26 cellular contexts compared by ENCODE assay signal in genomic region chr12:53968214-53969127, GRCh38. TPM values are rescaled to one million over a fixed set of nuclear protein-coding genes. Genes with fewer than 3 reads are reported as not detected.
DNase-seq lines count a peak whose midpoint lies in the region; ATAC-seq and TF ChIP-seq lines count a peak whose summit lies in the region.
"Had no signal": no experiment of that assay in that cellular context is flagged by ENCODE, and none has a peak within 500 bp of the region (broad histone marks: within the 10 kb centered on the region; RNA-seq: fewer than 3 reads in every experiment).

No MANE protein-coding gene starts in this region.

- WGBS in hepatocyte (ENCODE audit: low lambda C conversion rate, missing lambda C conversion rate), result 27% methylated on average over 24 of the region's 24 CpGs
- WGBS in heart right ventricle, 2 donors, result 15 to 17% methylated on average over 24 of the region's 24 CpGs

- peak overlapping the region; percentile 69 for H3K4me2 ChIP-seq in hepatocyte
- no peak overlapping the region for H3K4me2 ChIP-seq in OCI-LY7 (ENCODE audit: low read length)

- H4K20me1 ChIP-seq in hepatocyte (ENCODE audit: insufficient read depth, poor library complexity, severe bottlenecking), result no peaks in the 10 kb centered on the region
- H4K20me1 ChIP-seq in OCI-LY7 (ENCODE audit: insufficient read depth, low read length), result no peaks in the 10 kb centered on the region

- H2AFZ ChIP-seq in hepatocyte (no peak overlapping the region), OCI-LY7 (ENCODE audit: low read length) (no peak overlapping the region)

- CTCF ChIA-PET in BJ (lab: Yijun Ruan, JAX), result interaction anchor here (0.8 to 0.9 kb wide), 4 partner anchors 39 to 240 kb away, joined by 3 to 4 read pairs (median 3); no protein-coding TSS in a partner anchor
- CTCF ChIA-PET in OCI-LY7 (lab: Charles Lee; ENCODE audit: unreplicated experiment), result no interaction called here

- H3K27me3 ChIP-seq in BJ (ENCODE audit: control insufficient read depth, insufficient read depth, low read length) (no peaks in the 10 kb centered on the region; the same call in none of the 2 replicates), hepatocyte (peaks cover 100% of the 10 kb centered on the region), heart right ventricle (peaks cover 64 to 100% (median 100%) of the 10 kb centered on the region in 7 donors)

- peaks cover 2% of the 10 kb centered on the region for H3K36me3 Mint-ChIP-seq in IgD-negative memory B cell

- H3K27ac Mint-ChIP-seq in IgD-negative memory B cell, result peak overlapping the region in 2 of 3 donors; percentile 48 to 87
- H3K27ac Mint-ChIP-seq: activated naive CD8-positive, alpha-beta T cell treated with anti-CD3 and anti-CD28 coated beads for 36 hours; CD4-positive, alpha-beta T cell had no signal

- POLR2A ChIA-PET in BJ (lab: Charles Lee) (no interaction called here), OCI-LY7 (lab: Charles Lee) (interaction anchor here (0.8 kb wide), 1 partner anchor 26 kb away, joined by 3 read pairs; no protein-coding TSS in a partner anchor)

- H3K27ac ChIP-seq in hepatocyte (peak overlapping the region; percentile 63), OCI-LY7 (ENCODE audit: low read depth, low read length, poor library complexity, severe bottlenecking) (no peak overlapping the region), heart right ventricle (no peak overlapping the region)
- H3K27ac ChIP-seq: epithelial cell of prostate, ovary, right atrium auricular region had no signal

- peaks cover 93% of the 10 kb centered on the region for H3K27me3 Mint-ChIP-seq in IgD-negative memory B cell

- H3K79me2 ChIP-seq in hepatocyte (no peaks in the 10 kb centered on the region), OCI-LY7 (ENCODE audit: insufficient read depth, low read depth, low read length) (no peaks in the 10 kb centered on the region)

- intact Hi-C loops in posterior vena cava (cut with DNase I) (no loop called here), OCI-LY7 (cut with micrococcal nuclease; ENCODE audit: unreplicated experiment) (no loop called here), heart right ventricle (cut with DNase I) (no loop called here)

- TF ChIP-seq CTCF in BJ (IDR thresholded peaks at IDR 0.05; ENCODE audit: insufficient read depth, low read depth, low read length) (no peak), hepatocyte (IDR thresholded peaks at IDR 0.05; ENCODE audit: poor library complexity) (no peak), OCI-LY7 (conservative IDR thresholded peaks at IDR 0.05; ENCODE audit: low read length) (no peak), heart right ventricle (IDR thresholded peaks at IDR 0.05) (no peak)

- no peak for DNase-seq in BJ (ENCODE audit: low read depth)
- no peak for DNase-seq in hepatocyte (ENCODE audit: low spot score)
- peak; percentile 73 for DNase-seq in posterior vena cava (ENCODE audit: low spot score)
- no peak for DNase-seq in KBM-7
- no peak for DNase-seq in OCI-LY7 (ENCODE audit: low spot score)
- DNase-seq in heart right ventricle, result no peak
- DNase-seq: activated CD4-positive, alpha-beta T cell treated with anti-CD3 and anti-CD28 coated beads, Interleukin-2, amount 10 ng/mL, durations not matched to agents 7 days and 5 days; activated naive CD8-positive, alpha-beta T cell treated with anti-CD3 and anti-CD28 coated beads for 36 hours; CD4-positive, alpha-beta T cell; kidney glomerular epithelial cell; naive thymus-derived CD8-positive, alpha-beta T cell; NCI-H1092 treated with DMSO at 0.1 percent for 48 hours; NCI-H2029; NCI-H226; ovary; SHP77 treated with DMSO at 0.1 percent for 48 hours; T-helper 1 cell; uterus had no signal

- in situ Hi-C loops in KBM-7 (cut with MboI; ENCODE audit: low pct_unique_long_range_greater_than_20kb, low sequenced_read_pairs), result no loop called here

- peaks cover 11 to 27% (median 12%) of the 10 kb centered on the region in 3 donors for H3K4me1 Mint-ChIP-seq in IgD-negative memory B cell

- peak overlapping the region in 2 of 4 donors; percentile 52 to 68 for H3K4me3 Mint-ChIP-seq in IgD-negative memory B cell
- H3K4me3 Mint-ChIP-seq: activated CD4-positive, alpha-beta T cell treated with anti-CD3 and anti-CD28 coated beads, Interleukin-2, amount 10 ng/mL, durations not matched to agents 7 days and 5 days; activated naive CD8-positive, alpha-beta T cell treated with anti-CD3 and anti-CD28 coated beads for 36 hours; CD4-positive, alpha-beta T cell; central memory CD8-positive, alpha-beta T cell had no signal

- H3K4me3 ChIP-seq in BJ (ENCODE audit: low read depth, low read length), result peak overlapping the region; percentile 78
- H3K4me3 ChIP-seq in hepatocyte, result no peak overlapping the region
- no peak overlapping the region for H3K4me3 ChIP-seq in OCI-LY7 (ENCODE audit: low read depth, low read length, poor library complexity, severe bottlenecking)
- H3K4me3 ChIP-seq in heart right ventricle, result no peak overlapping the region
- H3K4me3 ChIP-seq: HAP-1, ovary, right atrium auricular region, uterus had no signal

- peaks cover 2 to 9% (median 5%) of the 10 kb centered on the region in 3 donors for H3K9me3 Mint-ChIP-seq in IgD-negative memory B cell
- H3K9me3 Mint-ChIP-seq: activated CD4-positive, alpha-beta T cell treated with anti-CD3 and anti-CD28 coated beads, Interleukin-2, amount 10 ng/mL, durations not matched to agents 7 days and 5 days; CD4-positive, alpha-beta T cell; central memory CD8-positive, alpha-beta T cell had no signal

- no TSS peak for BruUV-seq in OCI-LY7 (replicated peaks; lab: Mats Ljungman, UMichigan)

- H3K9me3 ChIP-seq in hepatocyte (ENCODE audit: low read depth), result no peaks in the 10 kb centered on the region
- no peaks in the 10 kb centered on the region for H3K9me3 ChIP-seq in OCI-LY7 (ENCODE audit: low read length)
- no peaks in the 10 kb centered on the region for H3K9me3 ChIP-seq in heart right ventricle
- H3K9me3 ChIP-seq: HAP-1, ovary, right atrium auricular region, uterus had no signal

- H3K4me1 ChIP-seq in hepatocyte (ENCODE audit: insufficient read depth) (no peaks in the 10 kb centered on the region), OCI-LY7 (ENCODE audit: insufficient read depth, low read length, poor library complexity, severe bottlenecking) (peaks cover 14% of the 10 kb centered on the region), heart right ventricle (peaks cover 0 to 22% (median 2%) of the 10 kb centered on the region in 9 donors)

- ATAC-seq in HG03159 (IDR thresholded peaks at IDR 0.05; ENCODE audit: unreplicated experiment), result no peak
- no peak for ATAC-seq in heart right ventricle
- ATAC-seq: naive thymus-derived CD8-positive, alpha-beta T cell had no signal

- no peaks in the 10 kb centered on the region for H3K36me3 ChIP-seq in BJ (ENCODE audit: control insufficient read depth, insufficient read depth, low read length)
- no peaks in the 10 kb centered on the region for H3K36me3 ChIP-seq in hepatocyte (replicated peaks; ENCODE audit: insufficient read depth, low read depth)
- no peaks in the 10 kb centered on the region for H3K36me3 ChIP-seq in OCI-LY7 (ENCODE audit: insufficient read depth, low read length)
- no peaks in the 10 kb centered on the region for H3K36me3 ChIP-seq in heart right ventricle
- H3K36me3 ChIP-seq: HAP-1, ovary, right atrium auricular region, uterus had no signal

- no peaks in the 10 kb centered on the region for H3K9me2 ChIP-seq in hepatocyte (replicated peaks; ENCODE audit: insufficient read depth)
- H3K9me2 ChIP-seq in OCI-LY7 (ENCODE audit: insufficient read depth, low read length), result no peaks in the 10 kb centered on the region

RNA-seq across cellular contexts. Expression of gene HOXC11, which starts 4.5 kb away (rescaled TPM):
- polyA plus RNA-seq in BJ (2011; rRNA removed), result 3.2 and 4.9 TPM in 2 replicates
- 2.7 and 2.9 TPM in 2 replicates for polyA minus RNA-seq in BJ (2011; rRNA and poly(A)+ RNA removed)
- polyA plus RNA-seq in IgD-negative memory B cell, result not detected
- 0.63 and 1.5 TPM in 2 replicates for total RNA-seq in hepatocyte
- 1.3 and 1.4 TPM in 2 replicates for polyA plus RNA-seq in hepatocyte
- 1 to 10 TPM; 1.3 to 4.2 TPM for total RNA-seq in posterior vena cava
- 1.4 and 2.3 TPM in 2 replicates for total RNA-seq in OCI-LY7 (2014; rRNA removed; shearing (Covaris generic))
- total RNA-seq in OCI-LY7 (2022), result 2.7 and 3.8 TPM in 2 replicates
- total RNA-seq in heart right ventricle, result not detected
- not detected for polyA plus RNA-seq in heart right ventricle
- total RNA-seq: activated CD4-positive, alpha-beta T cell treated with anti-CD3 and anti-CD28 coated beads, Interleukin-2, amount 10 ng/mL, durations not matched to agents 7 days and 5 days; activated naive CD8-positive, alpha-beta T cell treated with anti-CD3 and anti-CD28 coated beads for 36 hours; astrocyte; CD4-positive, alpha-beta T cell; naive thymus-derived CD8-positive, alpha-beta T cell; right atrium auricular region had no signal
- polyA plus RNA-seq: naive thymus-derived CD8-positive, alpha-beta T cell had no signal

RNA-seq across cellular contexts. Expression of gene HOTAIR, which starts 6.3 kb away (rescaled TPM):
- polyA plus RNA-seq in BJ (2011; rRNA removed) (11.4 and 18.9 TPM in 2 replicates), IgD-negative memory B cell (not detected), hepatocyte (0.82 TPM in 1 of 2 replicates, not detected in the other), heart right ventricle (not detected)
- 1.2 and 1.5 TPM in 2 replicates for polyA minus RNA-seq in BJ (2011; rRNA and poly(A)+ RNA removed)
- total RNA-seq in hepatocyte (0.32 and 0.90 TPM in 2 replicates), posterior vena cava (1 to 10 TPM; 2.0 to 4.8 TPM), OCI-LY7 (2022) (3.6 and 5.3 TPM in 2 replicates), heart right ventricle (not detected)
- 0.88 and 1.6 TPM in 2 replicates for total RNA-seq in OCI-LY7 (2014; rRNA removed; shearing (Covaris generic))
- total RNA-seq: activated CD4-positive, alpha-beta T cell treated with anti-CD3 and anti-CD28 coated beads, Interleukin-2, amount 10 ng/mL, durations not matched to agents 7 days and 5 days; activated naive CD8-positive, alpha-beta T cell treated with anti-CD3 and anti-CD28 coated beads for 36 hours; astrocyte; CD4-positive, alpha-beta T cell; naive thymus-derived CD8-positive, alpha-beta T cell; right atrium auricular region had no signal
- polyA plus RNA-seq: naive thymus-derived CD8-positive, alpha-beta T cell had no signal

RNA-seq across cellular contexts. Expression of gene HOXC12, which starts 13.8 kb away (rescaled TPM):
- polyA plus RNA-seq in BJ (2011; rRNA removed) (0.05 and 0.06 TPM in 2 replicates), IgD-negative memory B cell (not detected), hepatocyte (not detected in 2 replicates), heart right ventricle (not detected)
- 0.09 and 0.10 TPM in 2 replicates for polyA minus RNA-seq in BJ (2011; rRNA and poly(A)+ RNA removed)
- total RNA-seq in hepatocyte (not detected in 2 replicates), posterior vena cava (1 to 10 TPM in 1 of 2 donors, not detected in 1; 1.1 TPM), OCI-LY7 (2022) (not detected in 2 replicates), heart right ventricle (not detected)
- not detected in 2 replicates for total RNA-seq in OCI-LY7 (2014; rRNA removed; shearing (Covaris generic))
- total RNA-seq: activated CD4-positive, alpha-beta T cell treated with anti-CD3 and anti-CD28 coated beads, Interleukin-2, amount 10 ng/mL, durations not matched to agents 7 days and 5 days; activated naive CD8-positive, alpha-beta T cell treated with anti-CD3 and anti-CD28 coated beads for 36 hours; astrocyte; CD4-positive, alpha-beta T cell; G401; naive thymus-derived CD8-positive, alpha-beta T cell; ovary; right atrium auricular region; uterus had no signal
- polyA plus RNA-seq: naive thymus-derived CD8-positive, alpha-beta T cell; ovary had no signal

RNA-seq across cellular contexts. Expression of gene HOXC10, which starts 16.5 kb away (rescaled TPM):
- polyA plus RNA-seq in BJ (2011; rRNA removed) (13.9 and 14.9 TPM in 2 replicates), IgD-negative memory B cell (not detected), hepatocyte (1.6 and 1.7 TPM in 2 replicates), heart right ventricle (not detected)
- 5.2 and 10.6 TPM in 2 replicates for polyA minus RNA-seq in BJ (2011; rRNA and poly(A)+ RNA removed)
- total RNA-seq in hepatocyte (0.23 and 0.60 TPM in 2 replicates), posterior vena cava (10 to 100 TPM; 27.9 to 35.5 TPM), OCI-LY7 (2022) (0.25 TPM in 1 of 2 replicates, not detected in the other), heart right ventricle (not detected)
- 0.28 TPM in 1 of 2 replicates, not detected in the other for total RNA-seq in OCI-LY7 (2014; rRNA removed; shearing (Covaris generic))
- total RNA-seq: activated CD4-positive, alpha-beta T cell treated with anti-CD3 and anti-CD28 coated beads, Interleukin-2, amount 10 ng/mL, durations not matched to agents 7 days and 5 days; activated naive CD8-positive, alpha-beta T cell treated with anti-CD3 and anti-CD28 coated beads for 36 hours; astrocyte; CD4-positive, alpha-beta T cell; naive thymus-derived CD8-positive, alpha-beta T cell; right atrium auricular region had no signal
- polyA plus RNA-seq: naive thymus-derived CD8-positive, alpha-beta T cell had no signal

RNA-seq across cellular contexts. Expression of gene HOXC13, which starts 29.8 kb away (rescaled TPM):
- 1.0 and 1.1 TPM in 2 replicates for polyA plus RNA-seq in BJ (2011; rRNA removed)
- 0.62 and 0.77 TPM in 2 replicates for polyA minus RNA-seq in BJ (2011; rRNA and poly(A)+ RNA removed)
- not detected for polyA plus RNA-seq in IgD-negative memory B cell
- 0.20 and 0.40 TPM in 2 replicates for total RNA-seq in hepatocyte
- polyA plus RNA-seq in hepatocyte, result 0.06 and 0.69 TPM in 2 replicates
- total RNA-seq in posterior vena cava, result 1 to 10 TPM in 1 of 2 donors, under 1 TPM in 1; 0.23 to 1.1 TPM
- 0.06 and 0.10 TPM in 2 replicates for total RNA-seq in OCI-LY7 (2014; rRNA removed; shearing (Covaris generic))
- not detected in 2 replicates for total RNA-seq in OCI-LY7 (2022)
- not detected for total RNA-seq in heart right ventricle
- not detected for polyA plus RNA-seq in heart right ventricle
- total RNA-seq: activated CD4-positive, alpha-beta T cell treated with anti-CD3 and anti-CD28 coated beads, Interleukin-2, amount 10 ng/mL, durations not matched to agents 7 days and 5 days; activated naive CD8-positive, alpha-beta T cell treated with anti-CD3 and anti-CD28 coated beads for 36 hours; astrocyte; CD4-positive, alpha-beta T cell; naive thymus-derived CD8-positive, alpha-beta T cell; ovary; right atrium auricular region; uterus had no signal
- polyA plus RNA-seq: naive thymus-derived CD8-positive, alpha-beta T cell; ovary had no signal
